ENCODE assay signal across 22 cellular contexts in genomic region chr15:62957130-62957529, GRCh38.
DNase-seq lines count a peak whose midpoint lies in the region; ATAC-seq and TF ChIP-seq lines count a peak whose summit lies in the region.
"Had no signal": no experiment of that assay in that cellular context is flagged by ENCODE, and none has a peak within 500 bp of the region (broad histone marks: within the 10 kb centered on the region; RNA-seq: fewer than 3 reads in every experiment).

No MANE protein-coding gene starts in this region.

- intact Hi-C loops in left ventricle myocardium superior (cut with micrococcal nuclease): no loop called here

- H3K36me3 ChIP-seq in right atrium auricular region: no peaks in the 10 kb centered on the region
- H3K36me3 ChIP-seq: colonic mucosa, tibial nerve had no signal

- ATAC-seq in left ventricle myocardium superior (peak; percentile 7), SK-N-SH treated with all-trans-retinoic acid at 6 μM for 48 hours (peak; percentile 47; the same call in 2 of the 3 replicates), GM21737 (IDR thresholded peaks at IDR 0.05; ENCODE audit: unreplicated experiment) (no peak)

- no peak for TF ChIP-seq CTCF in right atrium auricular region (IDR thresholded peaks at IDR 0.05)

- no peak for DNase-seq in left ventricle myocardium superior
- DNase-seq in right atrium auricular region (ENCODE audit: low spot score): no peak
- peak; percentile 17 for DNase-seq in iris pigment epithelial cell (ENCODE audit: low read depth)
- no peak for DNase-seq in NCI-H2196 (lab: John Stamatoyannopoulos, UW; ENCODE audit: unreplicated experiment)
- DNase-seq in ureter (ENCODE audit: low spot score): no peak
- DNase-seq in NCI-H1930 (lab: John Stamatoyannopoulos, UW): no peak
- DNase-seq: activated CD4-positive, alpha-beta T cell treated with anti-CD3 and anti-CD28 coated beads for 48 hours; activated gamma-delta T cell; aorta; CD8-positive, alpha-beta memory T cell; colonic mucosa; DMS79 treated with DMSO at 0.1 percent for 48 hours; glutamatergic neuron; midbrain; NCI-H2029; NCI-H524; stimulated activated CD4-positive, alpha-beta T cell treated with anti-CD3 and anti-CD28 coated beads, Interleukin-15, amount 100 ng/mL, for 24 hours; stimulated activated naive CD4-positive, alpha-beta T cell; T-helper 9 cell had no signal

- H3K9me3 ChIP-seq in right atrium auricular region: no peaks in the 10 kb centered on the region
- H3K9me3 ChIP-seq: colonic mucosa, tibial nerve had no signal

- no peak overlapping the region for H3K4me3 ChIP-seq in right atrium auricular region
- H3K4me3 ChIP-seq: colonic mucosa, tibial nerve had no signal

- H3K4me1 ChIP-seq in right atrium auricular region: peaks cover 0 to 23% of the 10 kb centered on the region in 2 donors
- H3K4me1 ChIP-seq: colonic mucosa had no signal

- H3K27ac ChIP-seq in right atrium auricular region: peak overlapping the region in 1 of 2 donors; percentile 82
- H3K27ac ChIP-seq: colonic mucosa, tibial nerve had no signal

- no peaks in the 10 kb centered on the region for H3K27me3 ChIP-seq in right atrium auricular region
- H3K27me3 ChIP-seq: colonic mucosa had no signal

TF ChIP-seq in SK-N-SH treated with all-trans-retinoic acid at 6 μM for 48 hours, 23 proteins besides CTCF, POLR2A, EP300 and RAD21:
- TF ChIP-seq ZFP3 (CRISPR knock-in tag; IDR thresholded peaks at IDR 0.05) (no peak), ZFP30 (CRISPR knock-in tag; IDR thresholded peaks at IDR 0.05) (no peak), PPARA (CRISPR knock-in tag; IDR thresholded peaks at IDR 0.05; ENCODE audit: borderline replicate concordance) (no peak), TOX (CRISPR knock-in tag; IDR thresholded peaks at IDR 0.05; ENCODE audit: borderline replicate concordance) (no peak), TCF4 (CRISPR knock-in tag; IDR thresholded peaks at IDR 0.05; ENCODE audit: borderline replicate concordance) (no peak), CREB5 (CRISPR knock-in tag; IDR thresholded peaks at IDR 0.05; ENCODE audit: low read depth) (no peak), ZNF70 (CRISPR knock-in tag; IDR thresholded peaks at IDR 0.05) (no peak), ZC3H10 (CRISPR knock-in tag; IDR thresholded peaks at IDR 0.05) (no peak), OSR1 (CRISPR knock-in tag; IDR thresholded peaks at IDR 0.05) (no peak), ESRRG (CRISPR knock-in tag; IDR thresholded peaks at IDR 0.05) (no peak), RARB (CRISPR knock-in tag; IDR thresholded peaks at IDR 0.05) (no peak), CSDC2 (CRISPR knock-in tag; IDR thresholded peaks at IDR 0.05) (no peak), ISL1 (CRISPR knock-in tag; IDR thresholded peaks at IDR 0.05) (no peak), SNAI2 (CRISPR knock-in tag; IDR thresholded peaks at IDR 0.05) (no peak), ARNTL (CRISPR knock-in tag; IDR thresholded peaks at IDR 0.05; ENCODE audit: borderline replicate concordance, low read depth) (no peak), ZNF8 (CRISPR knock-in tag; IDR thresholded peaks at IDR 0.05) (no peak)
- TF ChIP-seq, protein P1, sequence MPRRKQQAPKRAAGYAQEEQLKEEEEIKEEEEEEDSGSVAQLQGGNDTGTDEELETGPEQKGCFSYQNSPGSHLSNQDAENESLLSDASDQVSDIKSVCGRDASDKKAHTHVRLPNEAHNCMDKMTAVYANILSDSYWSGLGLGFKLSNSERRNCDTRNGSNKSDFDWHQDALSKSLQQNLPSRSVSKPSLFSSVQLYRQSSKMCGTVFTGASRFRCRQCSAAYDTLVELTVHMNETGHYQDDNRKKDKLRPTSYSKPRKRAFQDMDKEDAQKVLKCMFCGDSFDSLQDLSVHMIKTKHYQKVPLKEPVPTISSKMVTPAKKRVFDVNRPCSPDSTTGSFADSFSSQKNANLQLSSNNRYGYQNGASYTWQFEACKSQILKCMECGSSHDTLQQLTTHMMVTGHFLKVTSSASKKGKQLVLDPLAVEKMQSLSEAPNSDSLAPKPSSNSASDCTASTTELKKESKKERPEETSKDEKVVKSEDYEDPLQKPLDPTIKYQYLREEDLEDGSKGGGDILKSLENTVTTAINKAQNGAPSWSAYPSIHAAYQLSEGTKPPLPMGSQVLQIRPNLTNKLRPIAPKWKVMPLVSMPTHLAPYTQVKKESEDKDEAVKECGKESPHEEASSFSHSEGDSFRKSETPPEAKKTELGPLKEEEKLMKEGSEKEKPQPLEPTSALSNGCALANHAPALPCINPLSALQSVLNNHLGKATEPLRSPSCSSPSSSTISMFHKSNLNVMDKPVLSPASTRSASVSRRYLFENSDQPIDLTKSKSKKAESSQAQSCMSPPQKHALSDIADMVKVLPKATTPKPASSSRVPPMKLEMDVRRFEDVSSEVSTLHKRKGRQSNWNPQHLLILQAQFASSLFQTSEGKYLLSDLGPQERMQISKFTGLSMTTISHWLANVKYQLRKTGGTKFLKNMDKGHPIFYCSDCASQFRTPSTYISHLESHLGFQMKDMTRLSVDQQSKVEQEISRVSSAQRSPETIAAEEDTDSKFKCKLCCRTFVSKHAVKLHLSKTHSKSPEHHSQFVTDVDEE (CRISPR knock-in tag; IDR thresholded peaks at IDR 0.05): no peak
- TF ChIP-seq, protein P2, sequence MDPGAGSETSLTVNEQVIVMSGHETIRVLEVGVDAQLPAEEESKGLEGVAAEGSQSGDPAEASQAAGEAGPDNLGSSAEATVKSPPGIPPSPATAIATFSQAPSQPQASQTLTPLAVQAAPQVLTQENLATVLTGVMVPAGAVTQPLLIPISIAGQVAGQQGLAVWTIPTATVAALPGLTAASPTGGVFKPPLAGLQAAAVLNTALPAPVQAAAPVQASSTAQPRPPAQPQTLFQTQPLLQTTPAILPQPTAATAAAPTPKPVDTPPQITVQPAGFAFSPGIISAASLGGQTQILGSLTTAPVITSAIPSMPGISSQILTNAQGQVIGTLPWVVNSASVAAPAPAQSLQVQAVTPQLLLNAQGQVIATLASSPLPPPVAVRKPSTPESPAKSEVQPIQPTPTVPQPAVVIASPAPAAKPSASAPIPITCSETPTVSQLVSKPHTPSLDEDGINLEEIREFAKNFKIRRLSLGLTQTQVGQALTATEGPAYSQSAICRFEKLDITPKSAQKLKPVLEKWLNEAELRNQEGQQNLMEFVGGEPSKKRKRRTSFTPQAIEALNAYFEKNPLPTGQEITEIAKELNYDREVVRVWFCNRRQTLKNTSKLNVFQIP (CRISPR knock-in tag; IDR thresholded peaks at IDR 0.05; ENCODE audit: borderline replicate concordance, low read depth): no peak
